ENCODE assay signal across 8 cellular contexts in the genomic region with DNA sequence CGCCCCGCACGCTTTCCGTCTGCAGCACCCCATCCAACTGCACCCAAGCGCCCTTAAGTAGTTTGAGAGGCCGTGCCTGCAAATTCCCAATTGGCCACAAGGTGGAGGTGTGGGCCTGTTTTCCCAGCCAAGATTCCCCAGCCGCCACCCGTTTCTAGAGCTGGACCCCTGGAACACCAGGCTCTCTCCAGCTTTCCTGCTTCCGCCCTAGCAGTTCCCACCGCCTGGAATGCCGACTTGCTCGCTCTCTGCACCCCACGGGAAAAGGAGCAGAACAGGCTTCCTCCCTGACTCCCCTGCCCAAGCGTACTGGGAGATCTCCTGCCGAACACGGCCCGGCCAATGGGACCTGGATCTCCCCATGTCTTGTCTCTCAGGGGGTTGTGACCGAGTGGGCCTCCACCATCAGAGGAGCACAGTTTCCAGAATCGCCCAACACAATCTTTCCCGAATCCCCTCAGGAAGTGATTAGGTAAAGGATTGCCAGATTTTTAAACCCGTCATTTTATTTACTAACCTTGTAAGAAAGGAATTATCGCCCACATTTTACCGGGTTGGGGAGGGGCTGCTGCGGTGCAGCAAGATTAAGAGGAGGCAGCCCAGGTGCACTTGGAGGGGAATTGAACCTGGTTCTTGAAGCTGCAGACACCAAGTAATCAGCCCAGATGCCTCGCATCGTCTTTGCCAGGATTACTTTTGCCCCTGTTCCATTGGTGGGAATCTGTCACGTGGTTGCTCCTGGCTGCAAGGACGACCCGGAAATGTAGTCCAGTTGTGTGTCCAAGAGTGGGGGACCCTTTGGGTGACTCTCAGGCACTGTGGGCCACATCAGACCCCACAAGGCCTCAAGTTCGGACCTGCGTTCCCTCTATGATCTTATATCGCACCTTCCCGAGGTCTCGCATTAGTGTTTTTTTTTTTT. TPM values are rescaled to one million over a fixed set of nuclear protein-coding genes. Genes with fewer than 3 reads are reported as not detected.
DNase-seq lines count a peak whose midpoint lies in the region; ATAC-seq and TF ChIP-seq lines count a peak whose summit lies in the region.

No MANE protein-coding gene starts in this region.

- H3K36me3 ChIP-seq in lung (ENCODE audit: control insufficient read depth in 2 of 2, insufficient read depth in 2 of 2, low read length in 2 of 2) = no peaks in the 10 kb centered on the region

- peak overlapping the region; percentile 59 to 95 for H3K27ac ChIP-seq in lung (ENCODE audit: low read depth in 1 of 2, low read length in 1 of 2)

- no peaks in the 10 kb centered on the region for H3K27me3 ChIP-seq in lung (ENCODE audit: control insufficient read depth, insufficient read depth)

- CTCF ChIA-PET in activated CD8-positive, alpha-beta T cell treated with anti-CD3 and anti-CD28 coated beads, Interleukin-2, amount 10 ng/mL, durations not matched to agents 7 days and 5 days (lab: Charles Lee) = interaction anchor here (0.9 to 3.1 kb wide), 13 partner anchors 9 to 553 kb away, joined by 3 to 35 read pairs (median 4); partner anchors contain the start of gene POLD1

- WGBS in lung, 2 donors = 7 to 14% methylated on average over 34 of the region's 34 CpGs

- ATAC-seq in HG03196 (IDR thresholded peaks at IDR 0.05; ENCODE audit: unreplicated experiment) (peak; percentile 53), lung (ENCODE audit: insufficient read depth, low FRiP score) (peak; percentile 79), GM19035 (IDR thresholded peaks at IDR 0.05; ENCODE audit: unreplicated experiment) (no peak)
- peak; percentile 72 for ATAC-seq in activated CD8-positive, alpha-beta T cell treated with anti-CD3 and anti-CD28 coated beads, Interleukin-2, amount 10 ng/mL, durations not matched to agents 7 days and 5 days

- DNase-seq in ELR (ENCODE audit: low read depth) (peak; percentile 85), NCI-H774 (lab: John Stamatoyannopoulos, UW) (peak; percentile 83), lung (ENCODE audit: low spot score) (peak; percentile 92)
- DNase-seq in activated CD8-positive, alpha-beta T cell treated with anti-CD3 and anti-CD28 coated beads, Interleukin-2, amount 10 ng/mL, durations not matched to agents 7 days and 5 days = peak; percentile 83
- peak; percentile 72 for DNase-seq in effector CD8-positive, alpha-beta T cell (lab: John Stamatoyannopoulos, UW)
- DNase-seq in stimulated activated CD4-positive, alpha-beta T cell treated with anti-CD3 and anti-CD28 coated beads, TNF-alpha, amount 100 ng/mL, for 24 hours (ENCODE audit: low read depth in 3 of 3) = peak; percentile 59 to 81 (median 61)

- peak overlapping the region; percentile 85 for H3K27ac Mint-ChIP-seq in activated CD8-positive, alpha-beta T cell treated with anti-CD3 and anti-CD28 coated beads, Interleukin-2, amount 10 ng/mL, durations not matched to agents 7 days and 5 days

- no peaks in the 10 kb centered on the region for H3K27me3 Mint-ChIP-seq in activated CD8-positive, alpha-beta T cell treated with anti-CD3 and anti-CD28 coated beads, Interleukin-2, amount 10 ng/mL, durations not matched to agents 7 days and 5 days (ENCODE audit: low read depth)

- peak overlapping the region; percentile 60 for H3K4me3 ChIP-seq in lung

- H3K4me3 Mint-ChIP-seq in activated CD8-positive, alpha-beta T cell treated with anti-CD3 and anti-CD28 coated beads, Interleukin-2, amount 10 ng/mL, durations not matched to agents 7 days and 5 days = peak overlapping the region; percentile 83

- peaks cover 36% of the 10 kb centered on the region for H3K4me1 Mint-ChIP-seq in activated CD8-positive, alpha-beta T cell treated with anti-CD3 and anti-CD28 coated beads, Interleukin-2, amount 10 ng/mL, durations not matched to agents 7 days and 5 days (ENCODE audit: low read depth)

- no peaks in the 10 kb centered on the region for H3K36me3 Mint-ChIP-seq in activated CD8-positive, alpha-beta T cell treated with anti-CD3 and anti-CD28 coated beads, Interleukin-2, amount 10 ng/mL, durations not matched to agents 7 days and 5 days (ENCODE audit: low read depth)

- POLR2A ChIA-PET in activated CD8-positive, alpha-beta T cell treated with anti-CD3 and anti-CD28 coated beads, Interleukin-2, amount 10 ng/mL, durations not matched to agents 7 days and 5 days (lab: Charles Lee) = interaction anchor here (1.0 to 1.4 kb wide), 2 partner anchors 15 to 46 kb away, joined by 3 to 4 read pairs; partner anchors contain the start of gene POLD1

- peaks cover 0 to 2% of the 10 kb centered on the region in 2 donors for H3K4me1 ChIP-seq in lung (ENCODE audit: control insufficient read depth in 2 of 2, insufficient read depth in 2 of 2, low read length in 2 of 2)

- no peaks in the 10 kb centered on the region for H3K9me3 ChIP-seq in lung (ENCODE audit: control insufficient read depth in 2 of 2, insufficient read depth in 1 of 2, low read length in 1 of 2)

- TF ChIP-seq CTCF in lung (IDR thresholded peaks at IDR 0.05; ENCODE audit: control extremely low read depth, extremely low read depth) = peak; percentile 74

- no peaks in the 10 kb centered on the region for H3K9me3 Mint-ChIP-seq in activated CD8-positive, alpha-beta T cell treated with anti-CD3 and anti-CD28 coated beads, Interleukin-2, amount 10 ng/mL, durations not matched to agents 7 days and 5 days (ENCODE audit: insufficient read depth)

RNA-seq across cellular contexts. Expression of gene NAPSA, which starts 3.5 kb away (rescaled TPM):
- total RNA-seq in activated CD8-positive, alpha-beta T cell treated with anti-CD3 and anti-CD28 coated beads, Interleukin-2, amount 10 ng/mL, durations not matched to agents 7 days and 5 days = 1 to 10 TPM in 1 of 2 experiments, under 1 TPM in 1; 0.73 to 1.2 TPM
- 1,000 to 10,000 TPM in 1 of 2 donors, 100 to 1,000 TPM in 1; 655 to 1,838 TPM for total RNA-seq in lung
- 1,000 to 10,000 TPM; 1,027 to 2,584 TPM for polyA plus RNA-seq in lung

RNA-seq across cellular contexts. Expression of gene NR1H2, which starts 7.3 kb away (rescaled TPM):
- total RNA-seq in activated CD8-positive, alpha-beta T cell treated with anti-CD3 and anti-CD28 coated beads, Interleukin-2, amount 10 ng/mL, durations not matched to agents 7 days and 5 days = 10 to 100 TPM; 56.4 to 64.1 TPM
- 10 to 100 TPM; 52.5 to 96.4 TPM for total RNA-seq in lung
- polyA plus RNA-seq in lung = 100 to 1,000 TPM; 103 to 114 TPM

RNA-seq across cellular contexts. Expression of gene POLD1, which starts 15.2 kb away (rescaled TPM):
- 100 to 1,000 TPM; 163 to 181 TPM for total RNA-seq in activated CD8-positive, alpha-beta T cell treated with anti-CD3 and anti-CD28 coated beads, Interleukin-2, amount 10 ng/mL, durations not matched to agents 7 days and 5 days
- total RNA-seq in lung = 10 to 100 TPM; 20.2 to 49.3 TPM
- 10 to 100 TPM; 28.7 to 55.1 TPM for polyA plus RNA-seq in lung

RNA-seq across cellular contexts. Expression of gene KCNC3, which starts 39.7 kb away (rescaled TPM):
- total RNA-seq in activated CD8-positive, alpha-beta T cell treated with anti-CD3 and anti-CD28 coated beads, Interleukin-2, amount 10 ng/mL, durations not matched to agents 7 days and 5 days = under 1 TPM; 0.39 to 0.47 TPM
- total RNA-seq in lung = 10 to 100 TPM in 1 of 2 donors, 1 to 10 TPM in 1; 4.6 to 13.2 TPM
- 1 to 10 TPM; 2.6 to 5.7 TPM for polyA plus RNA-seq in lung

RNA-seq across cellular contexts. Expression of gene SPIB, which starts 49.8 kb away (rescaled TPM):
- total RNA-seq in activated CD8-positive, alpha-beta T cell treated with anti-CD3 and anti-CD28 coated beads, Interleukin-2, amount 10 ng/mL, durations not matched to agents 7 days and 5 days = under 1 TPM; 0.52 to 0.84 TPM
- 10 to 100 TPM in 1 of 2 donors, under 1 TPM in 1; 0.31 to 10.5 TPM for total RNA-seq in lung
- under 1 TPM; 0.22 to 0.98 TPM for polyA plus RNA-seq in lung

Comparison
In these comparisons a context has a peak if more than half of its experiments do, and no peak if none do; other contexts are left out.
1. RNA of gene NAPSA, which starts 3.5 kb away (total RNA-seq): 655 to 1,838 TPM in lung; 0.73 to 1.2 TPM in activated CD8-positive, alpha-beta T cell treated with anti-CD3 and anti-CD28 coated beads, Interleukin-2, amount 10 ng/mL, durations not matched to agents 7 days and 5 days; every median in the first group is over 100 times any median in the second.
2. Peak in every context shown above with its lines, with median percentiles within 50 percentile points of each other: DNase-seq.